Comparison of ENCODE assay signal across 8 cellular contexts in genomic region chr6:36129334-36129733, GRCh38. TPM values are rescaled to one million over a fixed set of nuclear protein-coding genes. Genes with fewer than 3 reads are reported as not detected.
DNase-seq lines count a peak whose midpoint lies in the region; ATAC-seq and TF ChIP-seq lines count a peak whose summit lies in the region.
"Not testable (repeated sequence)": the region's sequence is repeated elsewhere in the genome, so short reads cannot be mapped to it uniquely, and the experiment has no call there.

No MANE protein-coding gene starts in this region.

- H3K4me1 ChIP-seq in CD4-positive, CD25-positive, alpha-beta regulatory T cell (ENCODE audit: control insufficient read depth, insufficient read depth, low read length, poor library complexity, severe bottlenecking): peaks cover 51% of the 10 kb centered on the region
- peaks cover 28% of the 10 kb centered on the region for H3K4me1 ChIP-seq in MM.1S (ENCODE audit: low read length)
- peaks cover 14 to 31% (median 25%) of the 10 kb centered on the region in 4 donors for H3K4me1 ChIP-seq in transverse colon

- H3K4me1 Mint-ChIP-seq in CD4-positive, CD25-positive, alpha-beta regulatory T cell: peaks cover 23 to 85% (median 37%) of the 10 kb centered on the region in 4 donors
- peaks cover 73% of the 10 kb centered on the region for H3K4me1 Mint-ChIP-seq in activated T-cell treated with anti-CD3 and anti-CD28 coated beads, Interleukin-2, amount 50 U/mL, for 24 hours (ENCODE audit: low read depth)
- H3K4me1 Mint-ChIP-seq in activated naive CD8-positive, alpha-beta T cell treated with anti-CD3 and anti-CD28 coated beads for 36 hours: peaks cover 56% of the 10 kb centered on the region
- H3K4me1 Mint-ChIP-seq in nephron: peaks cover 37% of the 10 kb centered on the region

- H3K4me2 ChIP-seq in MM.1S (ENCODE audit: low read depth, low read length): 0 out of 2 replicates have a peak overlapping the region, but pooled peaks have one; percentile 86

- H2AFZ ChIP-seq in MM.1S (ENCODE audit: low read length): not testable (repeated sequence)

- H4K20me1 ChIP-seq in MM.1S (ENCODE audit: insufficient read depth, low read length): not testable (repeated sequence)

- H3K4me3 Mint-ChIP-seq in CD4-positive, CD25-positive, alpha-beta regulatory T cell: peak overlapping the region; percentile 76 to 97 (median 81)
- H3K4me3 Mint-ChIP-seq in activated T-cell treated with anti-CD3 and anti-CD28 coated beads, Interleukin-2, amount 50 U/mL, for 24 hours: peak overlapping the region; percentile 84
- peak overlapping the region; percentile 81 for H3K4me3 Mint-ChIP-seq in activated naive CD8-positive, alpha-beta T cell treated with anti-CD3 and anti-CD28 coated beads for 36 hours
- H3K4me3 Mint-ChIP-seq in nephron: peak overlapping the region; percentile 47 to 58 (median 56)

- not testable (repeated sequence) for H3K9me2 ChIP-seq in MM.1S (replicated peaks; ENCODE audit: insufficient read depth, low read length)

- not testable (repeated sequence) for H3K27ac ChIP-seq in CD4-positive, CD25-positive, alpha-beta regulatory T cell (ENCODE audit: insufficient read depth, low read length, poor library complexity, severe bottlenecking); MM.1S (ENCODE audit: low read length)
- H3K27ac ChIP-seq in VCaP (peak overlapping the region; percentile 96), epithelial cell of prostate (peak overlapping the region; percentile 87), transverse colon (peak overlapping the region; percentile 87 to 96 (median 90))

- TF ChIP-seq CTCF in MM.1S (IDR thresholded peaks at IDR 0.05; ENCODE audit: low read length); VCaP (conservative IDR thresholded peaks at IDR 0.05); nephron (IDR thresholded peaks at IDR 0.05; ENCODE audit: unreplicated experiment in 3 of 3); transverse colon (IDR thresholded peaks at IDR 0.05): not testable (repeated sequence)

- H3K36me3 Mint-ChIP-seq in CD4-positive, CD25-positive, alpha-beta regulatory T cell: peaks cover 11% of the 10 kb centered on the region
- peaks cover 27% of the 10 kb centered on the region for H3K36me3 Mint-ChIP-seq in activated T-cell treated with anti-CD3 and anti-CD28 coated beads, Interleukin-2, amount 50 U/mL, for 24 hours (ENCODE audit: low read depth)
- not testable (repeated sequence) for H3K36me3 Mint-ChIP-seq in activated naive CD8-positive, alpha-beta T cell treated with anti-CD3 and anti-CD28 coated beads for 36 hours; nephron (ENCODE audit: low read depth)

- H3K27ac Mint-ChIP-seq in CD4-positive, CD25-positive, alpha-beta regulatory T cell: peak overlapping the region in 2 of 3 donors; percentile 76 to 91
- H3K27ac Mint-ChIP-seq in activated T-cell treated with anti-CD3 and anti-CD28 coated beads, Interleukin-2, amount 50 U/mL, for 24 hours: peak overlapping the region; percentile 40
- peak overlapping the region; percentile 59 for H3K27ac Mint-ChIP-seq in activated naive CD8-positive, alpha-beta T cell treated with anti-CD3 and anti-CD28 coated beads for 36 hours
- H3K27ac Mint-ChIP-seq in nephron: peak overlapping the region; percentile 51 to 93 (median 70)

- not testable (repeated sequence) for H3K9me3 ChIP-seq in CD4-positive, CD25-positive, alpha-beta regulatory T cell (ENCODE audit: control insufficient read depth in 2 of 2, low read length in 2 of 2); MM.1S (replicated peaks; ENCODE audit: insufficient read depth, low read length); transverse colon

- intact Hi-C loops in transverse colon (cut with DNase I; ENCODE audit: low total_unique reads): not testable (repeated sequence)

- ATAC-seq in CD4-positive, CD25-positive, alpha-beta regulatory T cell (ENCODE audit: low read depth in 2 of 2): not testable (repeated sequence)

- DNase-seq in CD4-positive, CD25-positive, alpha-beta regulatory T cell; MM.1S; activated T-cell treated with anti-CD3 and anti-CD28 coated beads, Interleukin-2, amount 50 U/mL, for 24 hours; activated naive CD8-positive, alpha-beta T cell treated with anti-CD3 and anti-CD28 coated beads for 36 hours; epithelial cell of prostate (ENCODE audit: low read depth, low spot score); transverse colon: not testable (repeated sequence)

- 81 to 87% methylated on average over 8 to 16 of the region's 16 CpGs for WGBS in transverse colon (ENCODE audit: low coverage in 1 of 2), 2 donors

- H3K4me3 ChIP-seq in CD4-positive, CD25-positive, alpha-beta regulatory T cell (ENCODE audit: low read depth, low read length); MM.1S (ENCODE audit: low read length); transverse colon: not testable (repeated sequence)

- H3K9ac ChIP-seq in MM.1S (ENCODE audit: low read length): not testable (repeated sequence)

- in situ Hi-C loops in transverse colon (cut with MboI; ENCODE audit: low pct_ligation_motif_present in 1 of 4, low pct_unique_long_range_greater_than_20kb in 1 of 4, low sequenced_read_pairs in 3 of 4): not testable (repeated sequence)

- peaks cover 31% of the 10 kb centered on the region for H3K79me2 ChIP-seq in MM.1S (ENCODE audit: low read length)

- peaks cover 15% of the 10 kb centered on the region for H3K36me3 ChIP-seq in CD4-positive, CD25-positive, alpha-beta regulatory T cell (ENCODE audit: control insufficient read depth, insufficient read depth, low read length)
- not testable (repeated sequence) for H3K36me3 ChIP-seq in MM.1S (replicated peaks; ENCODE audit: insufficient read depth, low read length); transverse colon

- H3F3A ChIP-seq in MM.1S (ENCODE audit: insufficient read depth, low read length): peaks cover 21% of the 10 kb centered on the region

- not testable (repeated sequence) for TF ChIP-seq EP300 in transverse colon (IDR thresholded peaks at IDR 0.05; ENCODE audit: low read depth)

- not testable (repeated sequence) for H3K27me3 Mint-ChIP-seq in CD4-positive, CD25-positive, alpha-beta regulatory T cell; activated T-cell treated with anti-CD3 and anti-CD28 coated beads, Interleukin-2, amount 50 U/mL, for 24 hours; activated naive CD8-positive, alpha-beta T cell treated with anti-CD3 and anti-CD28 coated beads for 36 hours
- H3K27me3 Mint-ChIP-seq in nephron (ENCODE audit: low read depth): peaks cover 12% of the 10 kb centered on the region

- not testable (repeated sequence) for H3K27me3 ChIP-seq in CD4-positive, CD25-positive, alpha-beta regulatory T cell (ENCODE audit: control insufficient read depth, insufficient read depth, low read length); MM.1S (replicated peaks; ENCODE audit: insufficient read depth, low read length); transverse colon

- TF ChIP-seq POLR2A in transverse colon (IDR thresholded peaks at IDR 0.05): not testable (repeated sequence)

- not testable (repeated sequence) for H3K9me3 Mint-ChIP-seq in CD4-positive, CD25-positive, alpha-beta regulatory T cell; activated T-cell treated with anti-CD3 and anti-CD28 coated beads, Interleukin-2, amount 50 U/mL, for 24 hours; activated naive CD8-positive, alpha-beta T cell treated with anti-CD3 and anti-CD28 coated beads for 36 hours; nephron

RNA-seq across cellular contexts. Expression of gene MAPK13, which starts 1.0 kb away (rescaled TPM):
- 68.7 TPM for total RNA-seq in CD4-positive, CD25-positive, alpha-beta regulatory T cell
- polyA plus RNA-seq in CD4-positive, CD25-positive, alpha-beta regulatory T cell: 10 to 100 TPM; 60.7 to 75.8 (median 69.8) TPM
- 10 to 100 TPM; 53.0 to 53.5 TPM for total RNA-seq in activated naive CD8-positive, alpha-beta T cell treated with anti-CD3 and anti-CD28 coated beads for 36 hours
- total RNA-seq in transverse colon: 100 to 1,000 TPM in 3 of 4 donors, 10 to 100 TPM in 1; 67.7 to 200 (median 146) TPM
